ENCODE assay signal across 21 cellular contexts in the genomic region with DNA sequence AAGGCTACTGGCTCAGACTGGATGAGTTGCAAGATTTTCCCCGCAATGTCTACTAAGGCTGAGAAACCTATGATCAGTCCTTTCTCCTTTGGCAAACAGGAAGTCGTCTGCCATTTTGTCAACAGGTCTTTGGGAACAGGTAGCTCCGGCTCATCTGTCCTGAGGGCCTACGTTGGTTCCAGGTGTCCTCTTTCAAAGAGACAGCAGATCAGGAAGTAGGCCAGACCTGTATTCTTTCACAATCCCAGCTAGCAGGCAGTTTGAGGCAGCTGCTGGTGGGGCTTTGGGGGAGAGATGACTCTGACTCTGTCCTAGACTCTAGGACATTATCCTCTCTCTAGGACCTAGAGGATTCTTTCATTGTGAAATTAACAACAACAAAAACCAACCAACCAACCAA.
DNase-seq lines count a peak whose midpoint lies in the region; ATAC-seq and TF ChIP-seq lines count a peak whose summit lies in the region.
"Had no signal": no experiment of that assay in that cellular context is flagged by ENCODE, and none has a peak within 500 bp of the region (broad histone marks: within the 10 kb centered on the region; RNA-seq: fewer than 3 reads in every experiment).

No MANE protein-coding gene starts in this region.

- no peak overlapping the region for H2BK12ac ChIP-seq in mesenchymal stem cell (ENCODE audit: low read length in 2 of 2)

- H2AK5ac ChIP-seq in mesenchymal stem cell (ENCODE audit: low read length, severe bottlenecking): no peak overlapping the region

- TF ChIP-seq CTCF in HCT116 (IDR thresholded peaks at IDR 0.05 in 2 of 3, conservative IDR thresholded peaks at IDR 0.05 in 1 of 3; ENCODE audit: borderline replicate concordance in 1 of 3, insufficient read depth in 1 of 3, low read depth in 2 of 3, low read length in 2 of 3) (no peak), OCI-LY1 (IDR thresholded peaks at IDR 0.05; ENCODE audit: low read length) (no peak)

- no peaks in the 10 kb centered on the region for H3F3A ChIP-seq in OCI-LY1 (ENCODE audit: insufficient read depth, low read length)

- POLR2A ChIA-PET in HCT116 (lab: Charles Lee): no interaction called here

- RAD21 ChIA-PET in HCT116 (lab: Charles Lee; ENCODE audit: low non-redundant PET in 1 of 2, low total read pairs in 2 of 2, uncharacterized antibody in 2 of 2, unreplicated experiment in 2 of 2): no interaction called here

- H3K4me3 ChIP-seq in HCT116 (replicated peaks in 1 of 2; ENCODE audit: low read depth in 1 of 2, low read length in 2 of 2) (no peak overlapping the region), OCI-LY1 (ENCODE audit: low read depth, low read length, poor library complexity, severe bottlenecking) (no peak overlapping the region), mesenchymal stem cell (ENCODE audit: insufficient read depth in 1 of 2, low read depth in 1 of 2, low read length in 2 of 2) (no peak overlapping the region)
- H3K4me3 ChIP-seq: GM12878, Peyer's patch had no signal

- H3K4ac ChIP-seq in mesenchymal stem cell (ENCODE audit: low read depth in 1 of 2, low read length in 2 of 2): no peak overlapping the region

- H3K4me1 ChIP-seq in HCT116 (ENCODE audit: control insufficient read depth in 1 of 2, insufficient read depth in 2 of 2, low read length in 2 of 2) (peaks cover under 1 to 17% of the 10 kb centered on the region in 2 experiments; a peak in 3 of 4 replicates), OCI-LY1 (ENCODE audit: insufficient read depth, low read length, severe bottlenecking) (peaks cover 51% of the 10 kb centered on the region), mesenchymal stem cell (ENCODE audit: control insufficient read depth, insufficient read depth, low read depth, low read length) (no peaks in the 10 kb centered on the region)
- H3K4me1 ChIP-seq: Caco-2, Peyer's patch had no signal

- peaks cover 9 to 11% of the 10 kb centered on the region in 2 experiments; a peak in 3 of 4 replicates for H3K36me3 ChIP-seq in HCT116 (ENCODE audit: control insufficient read depth in 1 of 2, insufficient read depth in 2 of 2, low read length in 2 of 2)
- H3K36me3 ChIP-seq in OCI-LY1 (ENCODE audit: insufficient read depth, low read length): peaks cover 28% of the 10 kb centered on the region; the same call in 1 of the 2 replicates
- H3K36me3 ChIP-seq in mesenchymal stem cell (ENCODE audit: control insufficient read depth in 1 of 2, insufficient read depth in 2 of 2, low read depth in 1 of 2, low read length in 2 of 2): peaks cover 15 to 69% of the 10 kb centered on the region in 2 experiments

- BruUV-seq in HCT116 (replicated peaks; lab: Mats Ljungman, UMichigan): no TSS peak

- no peak overlapping the region for H3K18ac ChIP-seq in mesenchymal stem cell (ENCODE audit: low read depth in 1 of 2, low read length in 2 of 2)

- CTCF ChIA-PET in HCT116 (lab: Charles Lee): no interaction called here

- H3K9ac ChIP-seq in HCT116 (ENCODE audit: low read length) (no peak overlapping the region), OCI-LY1 (ENCODE audit: low read length) (no peak overlapping the region), mesenchymal stem cell (ENCODE audit: low read length) (no peak overlapping the region)

- H3K4me2 ChIP-seq in HCT116 (ENCODE audit: low read length): no peak overlapping the region
- no peak overlapping the region for H3K4me2 ChIP-seq in OCI-LY1 (ENCODE audit: low read length)
- H3K4me2 ChIP-seq in mesenchymal stem cell (ENCODE audit: low read length, poor library complexity, severe bottlenecking): no peak overlapping the region

- H3K9me3 ChIP-seq in HCT116 (ENCODE audit: control insufficient read depth in 1 of 2, insufficient read depth in 1 of 2, low read depth in 1 of 2, low read length in 2 of 2): no peaks in the 10 kb centered on the region
- H3K9me3 ChIP-seq in OCI-LY1 (ENCODE audit: low read length): no peaks in the 10 kb centered on the region
- no peaks in the 10 kb centered on the region for H3K9me3 ChIP-seq in mesenchymal stem cell (ENCODE audit: control insufficient read depth, low read length)
- H3K9me3 ChIP-seq: Caco-2, Peyer's patch had no signal

- peak overlapping the region; percentile 56 for H4K8ac ChIP-seq in mesenchymal stem cell (ENCODE audit: low read length)

- H3K27ac ChIP-seq in HCT116 (ENCODE audit: low read depth, low read length) (no peak overlapping the region), OCI-LY1 (ENCODE audit: low read depth, low read length, poor library complexity, severe bottlenecking) (peak overlapping the region; percentile 96), mesenchymal stem cell (ENCODE audit: low read length, poor library complexity, severe bottlenecking) (no peak overlapping the region)
- H3K27ac ChIP-seq: Peyer's patch had no signal

- TF ChIP-seq RAD21 in HCT116 (IDR thresholded peaks at IDR 0.05; ENCODE audit: low read depth): no peak

- 94% methylated on average over 4 of the region's 4 CpGs for WGBS in mesenchymal stem cell

- no peak overlapping the region for H4K91ac ChIP-seq in mesenchymal stem cell (ENCODE audit: low read length)

- DNase-seq in DMS153 (lab: John Stamatoyannopoulos, UW): peak; percentile 76
- no peak for DNase-seq in HCT116 (ENCODE audit: low read depth, low spot score)
- no peak for DNase-seq in mesenchymal stem cell
- DNase-seq in activated CD8-positive, alpha-beta memory T cell treated with anti-CD3 and anti-CD28 coated beads, Interleukin-2, amount 50 U/mL, for 48 hours: no peak
- DNase-seq in RKO (ENCODE audit: low spot score): no peak
- DNase-seq in RPMI8226: no peak
- DNase-seq: ACHN, AML-193, Caco-2, DMS79, KG1, NCI-H1048, NCI-H1694 treated with DMSO at 0.1 percent for 48 hours, NCI-H2171, NCI-H446, NCI-H82, Peyer's patch, SIG-M5 had no signal

- ATAC-seq in HCT116 (no peak), GM21717 (IDR thresholded peaks at IDR 0.05; ENCODE audit: unreplicated experiment) (no peak)
- ATAC-seq: GM12878 had no signal

- no peak overlapping the region for H2BK5ac ChIP-seq in mesenchymal stem cell (ENCODE audit: low read depth, low read length, poor library complexity, severe bottlenecking)

- no peak overlapping the region for H3K14ac ChIP-seq in mesenchymal stem cell (ENCODE audit: low read length in 2 of 2)

- H3K79me2 ChIP-seq in HCT116 (ENCODE audit: insufficient read depth, low read length) (no peaks in the 10 kb centered on the region), OCI-LY1 (ENCODE audit: insufficient read depth, low read length) (no peaks in the 10 kb centered on the region)

- H2BK15ac ChIP-seq in mesenchymal stem cell (ENCODE audit: low read depth, poor library complexity, severe bottlenecking): no peak overlapping the region

- no peaks in the 10 kb centered on the region for H3K9me2 ChIP-seq in HCT116 (ENCODE audit: insufficient read depth)
- H3K9me2 ChIP-seq in OCI-LY1 (ENCODE audit: low read depth, low read length): no peaks in the 10 kb centered on the region

- H4K20me1 ChIP-seq in HCT116 (ENCODE audit: insufficient read depth): no peaks in the 10 kb centered on the region
- no peaks in the 10 kb centered on the region for H4K20me1 ChIP-seq in OCI-LY1 (ENCODE audit: insufficient read depth, low read length)

- no peak overlapping the region for H3K23ac ChIP-seq in mesenchymal stem cell (ENCODE audit: low read length in 2 of 2)

- no peak overlapping the region for H2AFZ ChIP-seq in HCT116 (ENCODE audit: low read depth, low read length, poor library complexity, severe bottlenecking)
- no peak overlapping the region for H2AFZ ChIP-seq in OCI-LY1 (ENCODE audit: low read length)
- no peak overlapping the region for H2AFZ ChIP-seq in mesenchymal stem cell (ENCODE audit: low read depth, low read length)

- intact Hi-C loops in HCT116 (cut with micrococcal nuclease): no loop called here

- H2BK120ac ChIP-seq in mesenchymal stem cell (ENCODE audit: low read depth, low read length): no peak overlapping the region

- H3K27me3 ChIP-seq in HCT116 (ENCODE audit: insufficient read depth, low read length) (no peaks in the 10 kb centered on the region), OCI-LY1 (ENCODE audit: insufficient read depth, low read length) (no peaks in the 10 kb centered on the region), mesenchymal stem cell (ENCODE audit: control insufficient read depth in 1 of 2, insufficient read depth in 1 of 2, low read length in 2 of 2) (no peaks in the 10 kb centered on the region)
- H3K27me3 ChIP-seq: Peyer's patch had no signal

- no peak for TF ChIP-seq POLR2A in HCT116 (IDR thresholded peaks at IDR 0.05; ENCODE audit: borderline replicate concordance, extremely low read depth, insufficient read depth, insufficient read length)

- peaks cover 20% of the 10 kb centered on the region for H3K79me1 ChIP-seq in mesenchymal stem cell (replicated peaks; ENCODE audit: low read length, poor library complexity, severe bottlenecking)

TF ChIP-seq in HCT116, 20 proteins besides CTCF, POLR2A, EP300 and RAD21 (continues in another document):
- TF ChIP-seq CEBPB (IDR thresholded peaks at IDR 0.05; ENCODE audit: low read depth) (0 out of 2 replicates have a peak, but pooled peaks have one; percentile 31), SRF (IDR thresholded peaks at IDR 0.05; ENCODE audit: low read depth) (no peak), SP1 (IDR thresholded peaks at IDR 0.05; ENCODE audit: low read depth) (no peak), EZH2 (IDR thresholded peaks at IDR 0.05) (no peak), TCF7L2 (IDR thresholded peaks at IDR 0.05; ENCODE audit: borderline replicate concordance, extremely low read depth, insufficient read depth, insufficient read length) (no peak)
